23 cellular contexts compared by ENCODE assay signal in the genomic region with DNA sequence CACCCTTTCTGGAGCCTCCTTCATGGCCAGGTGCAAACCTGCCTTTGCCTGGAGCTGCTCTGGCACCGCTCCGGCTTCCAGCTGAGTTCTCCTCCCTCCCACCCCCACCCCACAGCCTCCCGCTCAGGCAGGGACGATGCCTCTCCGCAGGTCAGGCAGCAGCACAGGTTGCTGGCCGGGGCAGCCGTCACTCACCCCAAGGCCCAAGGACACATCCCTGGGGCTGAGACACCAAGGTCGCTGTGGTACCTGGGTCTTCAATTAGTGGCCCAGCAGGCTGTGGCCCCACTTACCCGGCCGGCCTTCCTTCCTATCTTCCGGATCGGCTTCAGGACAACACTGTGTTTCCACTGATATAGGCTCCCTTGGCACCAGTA.
DNase-seq lines count a peak whose midpoint lies in the region; ATAC-seq, FAIRE-seq and TF ChIP-seq lines count a peak whose summit lies in the region.
"Had no signal": no experiment of that assay in that cellular context is flagged by ENCODE, and none has a peak within 500 bp of the region (broad histone marks: within the 10 kb centered on the region; RNA-seq: fewer than 3 reads in every experiment).

No MANE protein-coding gene starts in this region.

- no peaks in the 10 kb centered on the region for H3K79me2 ChIP-seq in keratinocyte (ENCODE audit: control insufficient read depth, insufficient read depth, low read length)

- TF ChIP-seq CTCF in keratinocyte (optimal IDR thresholded peaks at IDR 0.05 in 1 of 3, IDR thresholded peaks at IDR 0.05 in 1 of 3, conservative IDR thresholded peaks at IDR 0.05 in 1 of 3; ENCODE audit: extremely low read depth in 1 of 3, insufficient read depth in 2 of 3, low read length in 3 of 3) = no peak

- no peaks in the 10 kb centered on the region for H3K9me1 ChIP-seq in keratinocyte (ENCODE audit: control insufficient read depth, extremely low read depth, insufficient read depth, low read length)

- H3K4me3 ChIP-seq in keratinocyte (ENCODE audit: control insufficient read depth in 2 of 3, extremely low read depth in 1 of 3, insufficient read depth in 2 of 3, low read depth in 1 of 3, low read length in 3 of 3) = no peak overlapping the region
- H3K4me3 ChIP-seq: left ventricle myocardium inferior, right atrium auricular region, tibial nerve had no signal

- peak overlapping the region; percentile 81 for H2AFZ ChIP-seq in keratinocyte (ENCODE audit: control insufficient read depth, low read length)

- TF ChIP-seq POLR2A in GM12892 (IDR thresholded peaks at IDR 0.05; ENCODE audit: low read depth, low read length) = no peak

- H3K36me3 ChIP-seq in keratinocyte (ENCODE audit: control insufficient read depth in 2 of 2, extremely low read depth in 1 of 2, insufficient read depth in 2 of 2, low read length in 2 of 2) = no peaks in the 10 kb centered on the region
- H3K36me3 ChIP-seq: left ventricle myocardium inferior, neutrophil, right atrium auricular region, tibial nerve had no signal

- DNase-seq in cardiac septum (ENCODE audit: low spot score) (peak; percentile 41), left cardiac atrium (no peak), NCI-H345 (lab: John Stamatoyannopoulos, UW) (peak; percentile 87), keratinocyte (ENCODE audit: low read depth, low spot score) (no peak), ureter (ENCODE audit: low spot score) (peak; percentile 32), GM12892 (ENCODE audit: insufficient read length) (no peak), EL (no peak), anterior cingulate cortex (lab: John Stamatoyannopoulos, UW) (no peak)
- DNase-seq: activated CD4-positive, alpha-beta T cell treated with anti-CD3 and anti-CD28 coated beads, Interleukin-2, amount 50 U/mL, for 48 hours; activated naive CD8-positive, alpha-beta T cell treated with anti-CD3 and anti-CD28 coated beads for 36 hours; activated T-cell treated with anti-CD3 and anti-CD28 coated beads, Interleukin-2, amount 50 U/mL, for 72 hours; left ventricle myocardium inferior; NCI-H1048; NCI-H524; SHP77; stimulated activated naive B cell treated with anti-CD40 and anti-IgM and Interleukin-4, amounts not matched to agents 10 μg/mL and 1 μg/mL and 100 μg/mL, for 72 hours; T-helper 1 cell had no signal

- intact Hi-C loops in cardiac septum (cut with DNase I) (no loop called here), left cardiac atrium (cut with DNase I) (no loop called here)

- FAIRE-seq in keratinocyte (lab: Jason Lieb, UNC) (no peak), GM12892 (lab: Jason Lieb, UNC) (no peak)
- FAIRE-seq: frontal cortex, GM19239 had no signal

- H3K27ac ChIP-seq in keratinocyte (ENCODE audit: control insufficient read depth, insufficient read depth, low read length) = no peak overlapping the region
- H3K27ac ChIP-seq: KMS-11, neutrophil, right atrium auricular region, tibial nerve had no signal

- H3K9me3 ChIP-seq in keratinocyte (ENCODE audit: control insufficient read depth, low read depth, low read length) = no peaks in the 10 kb centered on the region
- H3K9me3 ChIP-seq: neutrophil had no signal

- dilution Hi-C loops in keratinocyte (cut with MboI; ENCODE audit: extremely low pct_ligation_motif_present, low sequenced_read_pairs) = no loop called here

- H4K20me1 ChIP-seq in keratinocyte (ENCODE audit: control insufficient read depth, extremely low read depth, insufficient read depth, low read length) = no peaks in the 10 kb centered on the region

- ATAC-seq in left cardiac atrium = no peak
- ATAC-seq: activated T-cell treated with anti-CD3 and anti-CD28 coated beads, Interleukin-2, amount 50 U/mL, for 72 hours; stimulated activated naive B cell treated with anti-CD40 and anti-IgM and Interleukin-4, amounts not matched to agents 10 μg/mL and 1 μg/mL and 100 μg/mL, for 72 hours had no signal

- peaks cover 1% of the 10 kb centered on the region for H3K27me3 ChIP-seq in keratinocyte (ENCODE audit: control insufficient read depth, extremely low read depth, insufficient read depth, low read length)
- H3K27me3 ChIP-seq: neutrophil, right atrium auricular region, tibial nerve had no signal

- H3K9ac ChIP-seq in keratinocyte (ENCODE audit: control insufficient read depth, extremely low read depth, insufficient read depth, low read length) = no peak overlapping the region
- H3K9ac ChIP-seq: KMS-11 had no signal

- peaks cover 24% of the 10 kb centered on the region for H3K4me1 ChIP-seq in keratinocyte (ENCODE audit: control insufficient read depth, extremely low read depth, insufficient read depth, low read length)
- H3K4me1 ChIP-seq: right atrium auricular region, tibial nerve had no signal

- H3K4me2 ChIP-seq in keratinocyte (ENCODE audit: control insufficient read depth, extremely low read depth, insufficient read depth, low read depth, low read length) = peak overlapping the region; percentile 61
- H3K4me2 ChIP-seq: KMS-11 had no signal

Comparison
In these comparisons a context has a peak if more than half of its experiments do, and no peak if none do; other contexts are left out.
1. DNase-seq: peak in cardiac septum (single experiment), NCI-H345 (single experiment) and ureter (single experiment); none in left cardiac atrium (single experiment), keratinocyte (single experiment), GM12892 (single experiment), EL (single experiment) and anterior cingulate cortex (0 of 58).